ENCODE assay signal across 23 cellular contexts in the genomic region with DNA sequence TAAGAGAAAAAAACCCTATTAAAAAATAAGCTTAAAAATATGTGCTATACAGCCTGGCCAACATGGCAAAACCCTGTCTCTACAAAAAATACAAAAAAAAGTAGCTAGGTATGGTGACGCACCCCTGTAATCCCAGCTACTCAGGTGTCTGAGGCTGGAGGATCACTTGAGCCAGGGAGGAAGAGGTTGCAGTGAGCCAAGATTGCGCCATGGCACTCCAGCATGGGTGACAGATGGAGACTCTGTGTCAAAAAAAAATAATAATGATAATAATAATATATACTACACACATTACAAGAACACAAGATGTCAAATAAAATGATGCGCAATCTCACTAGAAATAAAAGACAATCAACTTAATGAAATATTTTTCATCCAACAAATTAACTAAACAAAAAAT. TPM values are rescaled to one million over a fixed set of nuclear protein-coding genes. Genes with fewer than 3 reads are reported as not detected.
A peak's percentile ranks its signal among the peaks of the same experiment; 100 is the strongest.
DNase-seq lines count a peak whose midpoint lies in the region; ATAC-seq and TF ChIP-seq lines count a peak whose summit lies in the region.
"Had no signal": no experiment of that assay in that cellular context is flagged by ENCODE, and none has a peak within 500 bp of the region (broad histone marks: within the 10 kb centered on the region; RNA-seq: fewer than 3 reads in every experiment).

No MANE protein-coding gene starts in this region.

- H3K4me1 ChIP-seq in A673 (ENCODE audit: insufficient read depth, low read length, poor library complexity, severe bottlenecking) (peaks cover 48% of the 10 kb centered on the region), adrenal gland (replicated peaks in 1 of 2) (peaks cover 6 to 10% of the 10 kb centered on the region in 2 donors)
- H3K4me1 ChIP-seq: A549, BE2C, BLaER1 had no signal

- TF ChIP-seq POLR2A in adrenal gland (IDR thresholded peaks at IDR 0.05): no peak

- BruUV-seq in A673 (replicated peaks; lab: Mats Ljungman, UMichigan): no TSS peak

- WGBS in adrenal gland, 4 donors: 97 to 100% (median 98%) methylated on average over 3 of the region's 3 CpGs

- H3K27me3 ChIP-seq in A673 (replicated peaks; ENCODE audit: insufficient read depth, low read depth, low read length, poor library complexity) (no peaks in the 10 kb centered on the region), adrenal gland (no peaks in the 10 kb centered on the region)
- H3K27me3 ChIP-seq: BE2C, BLaER1 had no signal

- CTCF ChIA-PET in A673 (lab: Charles Lee): no interaction called here

- H3K9me3 ChIP-seq in A673 (ENCODE audit: low read depth, low read length, poor library complexity, severe bottlenecking): no peaks in the 10 kb centered on the region
- no peaks in the 10 kb centered on the region for H3K9me3 ChIP-seq in adrenal gland (replicated peaks in 1 of 3)
- H3K9me3 ChIP-seq: A549, BE2C, BLaER1 had no signal

- POLR2A ChIA-PET in A673 (lab: Charles Lee; ENCODE audit: low non-redundant PET): no interaction called here

- intact Hi-C loops in A673 (cut with micrococcal nuclease; ENCODE audit: unreplicated experiment) (no loop called here), adrenal gland (cut with DNase I) (loop anchor here in 1 of 2 donors (10.0 kb wide), 1 partner anchor 61 kb away; no protein-coding TSS in a partner anchor)

- no peak for ATAC-seq in GM21526 (IDR thresholded peaks at IDR 0.05; ENCODE audit: low FRiP score, unreplicated experiment)
- ATAC-seq: A549, GM12878 had no signal

- DNase-seq in DMS 273 (lab: John Stamatoyannopoulos, UW; ENCODE audit: unreplicated experiment) (peak; percentile 23), DMS 273 treated with DMSO at 0.1 percent for 48 hours (lab: John Stamatoyannopoulos, UW) (no peak), A673 (ENCODE audit: low spot score) (no peak), NCI-H2171 treated with DMSO at 0.1 percent for 48 hours (lab: John Stamatoyannopoulos, UW) (peak; percentile 72), adrenal gland (no peak)
- DNase-seq: ACHN; BE2C; C1 segment of cervical spinal cord; CD4-positive, alpha-beta memory T cell; CD4-positive, CD25-positive, alpha-beta regulatory T cell; CD8-positive, alpha-beta memory T cell; COR-L47; DMS153; DMS53; DMS79; DND-41; EL; GDM1 had no signal

- H3K4me3 ChIP-seq in A673 (ENCODE audit: low read depth, low read length, poor library complexity, severe bottlenecking) (no peak overlapping the region), adrenal gland (no peak overlapping the region)
- H3K4me3 ChIP-seq: A549, BLaER1, GM12878 had no signal

- peak overlapping the region; percentile 18 for H3K27ac ChIP-seq in A673 (ENCODE audit: low read depth, low read length, poor library complexity, severe bottlenecking)
- H3K27ac ChIP-seq in adrenal gland: no peak overlapping the region
- H3K27ac ChIP-seq: 22Rv1, A549, BLaER1 had no signal

- no peak for TF ChIP-seq CTCF in A673 (conservative IDR thresholded peaks at IDR 0.05; ENCODE audit: low read depth, low read length)
- TF ChIP-seq CTCF in adrenal gland (IDR thresholded peaks at IDR 0.05): no peak

- H3K36me3 ChIP-seq in A673 (ENCODE audit: insufficient read depth, low read length, poor library complexity, severe bottlenecking) (peaks cover 14% of the 10 kb centered on the region), adrenal gland (replicated peaks in 1 of 2) (peaks cover 0 to 7% of the 10 kb centered on the region in 2 donors)
- H3K36me3 ChIP-seq: BE2C had no signal

RNA-seq across cellular contexts. Expression of gene NRDC, which starts 22.9 kb away (rescaled TPM):
- total RNA-seq in A673 (2021) (1,009 and 1,043 TPM in 2 replicates), adrenal gland (100 to 1,000 TPM in 4 of 8 donors, 10 to 100 TPM in 4; 49.5 to 146 (median 98.7) TPM)
- polyA plus RNA-seq in adrenal gland: 100 to 1,000 TPM; 180 to 373 (median 181) TPM

Comparison
In these comparisons a context has a peak if more than half of its experiments do, and no peak if none do; other contexts are left out.
1. DNase-seq: peak in DMS 273 (single experiment) and NCI-H2171 treated with DMSO at 0.1 percent for 48 hours (single experiment); none in DMS 273 treated with DMSO at 0.1 percent for 48 hours (single experiment), A673 (single experiment) and adrenal gland (0 of 7).